In genomic region chr19:37719111-37719926, GRCh38 we compare ENCODE assay signal across 8 cellular contexts. TPM values are rescaled to one million over a fixed set of nuclear protein-coding genes. Genes with fewer than 3 reads are reported as not detected.
DNase-seq lines count a peak whose midpoint lies in the region; ATAC-seq, FAIRE-seq and TF ChIP-seq lines count a peak whose summit lies in the region.

TSS of gene ZNF607 (minus strand) at chr19:37719761. CDS start at chr19:37711618, 8,143 bp downstream.

- DNase-seq in A549 (ENCODE audit: low read depth in 1 of 2, low spot score in 1 of 2) = peak; percentile 98 to 99
- peak; percentile 100 for DNase-seq in NCI-H2227 treated with DMSO at 0.1 percent for 48 hours (lab: John Stamatoyannopoulos, UW)
- DNase-seq in activated CD4-positive, alpha-beta T cell treated with anti-CD3 and anti-CD28 coated beads for 48 hours = peak; percentile 91
- peak; percentile 73 for DNase-seq in dedifferentiated amniotic fluid mesenchymal stem cell (ENCODE audit: extremely low spot score)
- DNase-seq in left lobe of liver (ENCODE audit: low spot score) = peak; percentile 74
- DNase-seq in stimulated activated CD4-positive, alpha-beta T cell treated with anti-CD3 and anti-CD28 coated beads, Interleukin-2, amount 100 ng/mL, for 24 hours = peak; percentile 83 to 88

- CTCF ChIA-PET in A549 (lab: Yijun Ruan, JAX) = interaction anchor here (0.5 to 1.2 kb wide), 6 partner anchors 10 to 1544 kb away, joined by 3 to 5 read pairs (median 4); no protein-coding TSS in a partner anchor

- peak; percentile 75 for TF ChIP-seq POLR2A in A549 (IDR thresholded peaks at IDR 0.05; ENCODE audit: low read length)

- peaks cover 78% of the 10 kb centered on the region for H3K9me3 ChIP-seq in A549

- no peak for TF ChIP-seq EP300 in A549 (IDR thresholded peaks at IDR 0.05)

- WGBS in A549 (ENCODE audit: missing lambda C conversion rate) = 5% methylated on average over 39 of the region's 54 CpGs

- FAIRE-seq in A549 (lab: Jason Lieb, UNC) = peak; percentile 99

- POLR2A ChIA-PET in A549 (lab: Yijun Ruan, JAX) = interaction anchor here (1.6 kb wide), 1 partner anchor 60 kb away, joined by 8 read pairs; the partner anchor contains the start of gene ZNF573

- peak; percentile 95 to 98 for ATAC-seq in A549
- peak; percentile 81 for ATAC-seq in GM18861 (IDR thresholded peaks at IDR 0.05; ENCODE audit: unreplicated experiment)
- ATAC-seq in HG03097 (IDR thresholded peaks at IDR 0.05; ENCODE audit: low FRiP score, unreplicated experiment) = peak; percentile 92
- ATAC-seq in left lobe of liver = peak; percentile 90

- peak within 1 kb of the TSS; percentile 85 for H3K4me3 ChIP-seq in A549

- peak within 1 kb of the TSS; percentile 81 to 84 for H3K27ac ChIP-seq in A549

- peak within 1 kb of the TSS; percentile 84 for H3K4me2 ChIP-seq in A549

- TF ChIP-seq RAD21 in A549 (conservative IDR thresholded peaks at IDR 0.05 in 1 of 2, IDR thresholded peaks at IDR 0.05 in 1 of 2) = peak; percentile 29 to 51; a peak in 2 of 5 replicates

- TF ChIP-seq CTCF in A549 (IDR thresholded peaks at IDR 0.05) = peak; percentile 58

- peaks cover 4% of the 10 kb centered on the region; the same call in 1 of the 3 replicates for H3K4me1 ChIP-seq in A549

TF ChIP-seq in A549, 52 proteins besides CTCF, POLR2A, EP300 and RAD21:
- TF ChIP-seq, protein P1, sequence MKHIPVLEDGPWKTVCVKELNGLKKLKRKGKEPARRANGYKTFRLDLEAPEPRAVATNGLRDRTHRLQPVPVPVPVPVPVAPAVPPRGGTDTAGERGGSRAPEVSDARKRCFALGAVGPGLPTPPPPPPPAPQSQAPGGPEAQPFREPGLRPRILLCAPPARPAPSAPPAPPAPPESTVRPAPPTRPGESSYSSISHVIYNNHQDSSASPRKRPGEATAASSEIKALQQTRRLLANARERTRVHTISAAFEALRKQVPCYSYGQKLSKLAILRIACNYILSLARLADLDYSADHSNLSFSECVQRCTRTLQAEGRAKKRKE (CRISPR knock-in tag; IDR thresholded peaks at IDR 0.05; ENCODE audit: low read depth) = no peak
- TF ChIP-seq, protein P2, sequence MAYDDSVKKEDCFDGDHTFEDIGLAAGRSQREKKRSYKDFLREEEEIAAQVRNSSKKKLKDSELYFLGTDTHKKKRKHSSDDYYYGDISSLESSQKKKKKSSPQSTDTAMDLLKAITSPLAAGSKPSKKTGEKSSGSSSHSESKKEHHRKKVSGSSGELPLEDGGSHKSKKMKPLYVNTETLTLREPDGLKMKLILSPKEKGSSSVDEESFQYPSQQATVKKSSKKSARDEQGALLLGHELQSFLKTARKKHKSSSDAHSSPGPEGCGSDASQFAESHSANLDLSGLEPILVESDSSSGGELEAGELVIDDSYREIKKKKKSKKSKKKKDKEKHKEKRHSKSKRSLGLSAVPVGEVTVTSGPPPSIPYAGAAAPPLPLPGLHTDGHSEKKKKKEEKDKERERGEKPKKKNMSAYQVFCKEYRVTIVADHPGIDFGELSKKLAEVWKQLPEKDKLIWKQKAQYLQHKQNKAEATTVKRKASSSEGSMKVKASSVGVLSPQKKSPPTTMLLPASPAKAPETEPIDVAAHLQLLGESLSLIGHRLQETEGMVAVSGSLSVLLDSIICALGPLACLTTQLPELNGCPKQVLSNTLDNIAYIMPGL (CRISPR knock-in tag; IDR thresholded peaks at IDR 0.05; ENCODE audit: borderline replicate concordance) = peak; percentile 12; the same call in 1 of the 2 replicates
- TF ChIP-seq JUN (IDR thresholded peaks at IDR 0.05) (peak in 1 of 2 experiments; percentile 66; a peak in 3 of 5 replicates), TP53 (CRISPR knock-in tag; IDR thresholded peaks at IDR 0.05) (no peak), PBX3 (IDR thresholded peaks at IDR 0.05) (0 out of 2 replicates have a peak, but pooled peaks have one; percentile 33), KDM5A (IDR thresholded peaks at IDR 0.05) (no peak), SMC3 (IDR thresholded peaks at IDR 0.05) (peak; percentile 25; the same call in 2 of the 3 replicates), HOXB13 (CRISPR knock-in tag; IDR thresholded peaks at IDR 0.05; ENCODE audit: low read depth) (no peak; the same call in 1 of the 2 replicates), HEYL (CRISPR knock-in tag; IDR thresholded peaks at IDR 0.05) (no peak), MYC (IDR thresholded peaks at IDR 0.05; ENCODE audit: borderline replicate concordance, low read length) (peak; percentile 56; the same call in 1 of the 2 replicates), USF2 (IDR thresholded peaks at IDR 0.05) (0 out of 2 replicates have a peak, but pooled peaks have one; percentile 30), FOSL2 (IDR thresholded peaks at IDR 0.05) (no peak), FOSL2 (CRISPR knock-in tag; IDR thresholded peaks at IDR 0.05) (peak; percentile 15; the same call in 1 of the 2 replicates), BCL3 (IDR thresholded peaks at IDR 0.05) (peak; percentile 56; the same call in 1 of the 3 replicates), MAX (IDR thresholded peaks at IDR 0.05) (peak; percentile 75; the same call in 1 of the 2 replicates), PHF8 (IDR thresholded peaks at IDR 0.05; ENCODE audit: borderline replicate concordance, low read depth) (peak; percentile 86), CHD2 (IDR thresholded peaks at IDR 0.05; ENCODE audit: low read length, partially characterized antibody) (no peak), FOXS1 (CRISPR knock-in tag; IDR thresholded peaks at IDR 0.05) (0 out of 2 replicates have a peak, but pooled peaks have one; percentile 58)
- TF ChIP-seq, protein P3, sequence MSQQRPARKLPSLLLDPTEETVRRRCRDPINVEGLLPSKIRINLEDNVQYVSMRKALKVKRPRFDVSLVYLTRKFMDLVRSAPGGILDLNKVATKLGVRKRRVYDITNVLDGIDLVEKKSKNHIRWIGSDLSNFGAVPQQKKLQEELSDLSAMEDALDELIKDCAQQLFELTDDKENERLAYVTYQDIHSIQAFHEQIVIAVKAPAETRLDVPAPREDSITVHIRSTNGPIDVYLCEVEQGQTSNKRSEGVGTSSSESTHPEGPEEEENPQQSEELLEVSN (IDR thresholded peaks at IDR 0.05; ENCODE audit: borderline replicate concordance, low read depth) = peak; percentile 81
TF ChIP-seq in A549: peak in this region for 12.

RNA-seq across cellular contexts. Expression of gene ZNF607, which starts in this region (rescaled TPM):
- 5.9 and 6.4 TPM in 2 replicates for polyA plus RNA-seq in A549 (2011; rRNA removed)
- 2.4 and 2.7 TPM in 2 replicates for polyA plus RNA-seq in A549 (2012; cell fraction: cytosol; rRNA removed)
- 5.0 and 6.2 TPM in 2 replicates for polyA plus RNA-seq in A549 (2012; cell fraction: nucleus; rRNA removed)
- 5.8 to 6.8 TPM (median 6.0 TPM) in 3 replicates for polyA plus RNA-seq in A549 (2017; fragmentation: RNase III; extraction: RNeasy Plus Mini Kit Qiagen cat#74134 plus additional on column Dnase treatment)
- 6.1 and 6.5 TPM in 2 replicates for polyA minus RNA-seq in A549 (2011; rRNA and poly(A)+ RNA removed)
- total RNA-seq in left lobe of liver = 1.1 TPM

Comparison
In these comparisons a context has a peak if more than half of its experiments do, and no peak if none do; other contexts are left out.
1. Peak in every context shown above with its lines: DNase-seq, ATAC-seq, H3K4me3 ChIP-seq and H3K27ac ChIP-seq.